ENCODE assay signal across 8 cellular contexts in the genomic region with DNA sequence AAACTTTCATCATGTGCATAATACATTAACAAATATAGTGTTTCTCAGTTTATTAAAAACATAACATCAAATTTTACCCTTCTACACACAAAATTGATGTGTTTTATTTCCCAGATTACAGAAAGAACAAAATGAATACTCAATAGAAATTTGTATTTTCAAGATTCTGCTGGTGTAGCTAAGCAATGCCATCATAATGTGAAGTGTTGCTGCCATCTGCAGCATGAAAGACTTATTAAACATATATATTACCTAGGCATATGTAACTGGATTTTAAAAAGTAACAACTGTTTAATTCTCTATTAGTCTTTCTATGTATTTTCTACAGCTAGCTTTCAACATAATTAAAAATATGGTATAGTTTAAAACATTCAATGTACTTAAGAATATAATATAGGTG. TPM values are rescaled to one million over a fixed set of nuclear protein-coding genes. Genes with fewer than 3 reads are reported as not detected.
DNase-seq lines count a peak whose midpoint lies in the region; ATAC-seq, FAIRE-seq and TF ChIP-seq lines count a peak whose summit lies in the region.

No MANE protein-coding gene starts in this region.

- ATAC-seq in HG02588 (IDR thresholded peaks at IDR 0.05; ENCODE audit: unreplicated experiment) = peak; percentile 49
- peak; percentile 85 for ATAC-seq in K562
- no peak for ATAC-seq in HG02763 (IDR thresholded peaks at IDR 0.05; ENCODE audit: unreplicated experiment)

- H2AFZ ChIP-seq in K562 (ENCODE audit: low read depth, low read length) = no peak overlapping the region

- no peaks in the 10 kb centered on the region for H3K9me1 ChIP-seq in K562 (ENCODE audit: control insufficient read depth, insufficient read depth, low read length)

- FAIRE-seq in D721Med (lab: Jason Lieb, UNC) (no peak), K562 (lab: Jason Lieb, UNC) (peak; percentile 70)

- H4K20me1 ChIP-seq in K562 (replicated peaks; ENCODE audit: control insufficient read depth, insufficient read depth, low read length) = no peaks in the 10 kb centered on the region

- in situ Hi-C loops in K562 (cut with MboI) = loop anchor here (25.0 kb wide), 2 partner anchors 240 to 515 kb away; no protein-coding TSS in a partner anchor

- CTCF ChIA-PET in K562 (lab: Yijun Ruan, JAX; ENCODE audit: low intra/inter-chr PET ratio) = interaction anchor here (0.6 to 2.4 kb wide), 6 partner anchors 218 to 388 kb away, joined by 3 to 14 read pairs (median 5); no protein-coding TSS in a partner anchor

- no peaks in the 10 kb centered on the region for H3K36me3 ChIP-seq in K562 (ENCODE audit: control insufficient read depth, insufficient read depth, low read length)
- H3K36me3 ChIP-seq in liver (ENCODE audit: control insufficient read depth in 4 of 4, insufficient read depth in 3 of 4, low read depth in 1 of 4, low read length in 3 of 4) = no peaks in the 10 kb centered on the region

- H3K4me3 ChIP-seq in K562 = no peak overlapping the region
- no peak overlapping the region for H3K4me3 ChIP-seq in liver (ENCODE audit: low read depth in 1 of 3, low read length in 3 of 3)

- no peak overlapping the region for H3K4me2 ChIP-seq in K562 (ENCODE audit: insufficient read depth, low read length)

- H3K9me3 ChIP-seq in K562 (replicated peaks; ENCODE audit: control insufficient read depth, insufficient read depth, low read depth, low read length) (no peaks in the 10 kb centered on the region), liver (ENCODE audit: control insufficient read depth in 4 of 4, low read length in 3 of 4) (peaks cover 0 to 4% (median under 1%) of the 10 kb centered on the region in 4 donors)

- H3K27ac ChIP-seq in 22Rv1 = no peak overlapping the region
- no peak overlapping the region for H3K27ac ChIP-seq in K562 (ENCODE audit: extremely low read depth, low read depth, low read length)
- H3K27ac ChIP-seq in liver (ENCODE audit: low read depth in 1 of 2, low read length in 2 of 2) = no peak overlapping the region

- H3K4me1 ChIP-seq in K562 (replicated peaks in 1 of 2; ENCODE audit: control insufficient read depth in 2 of 2, insufficient read depth in 2 of 2, low read length in 2 of 2) (no peaks in the 10 kb centered on the region), liver (ENCODE audit: control insufficient read depth in 4 of 4, insufficient read depth in 4 of 4, low read length in 3 of 4) (no peaks in the 10 kb centered on the region)

- TF ChIP-seq CTCF in 22Rv1 (IDR thresholded peaks at IDR 0.05) (peak; percentile 49), D721Med (IDR thresholded peaks at IDR 0.05; ENCODE audit: insufficient read depth, missing control alignments) (peak; percentile 61), K562 (IDR thresholded peaks at IDR 0.05 in 2 of 3, conservative IDR thresholded peaks at IDR 0.05 in 1 of 3; ENCODE audit: insufficient read depth in 2 of 3, low read depth in 1 of 3, low read length in 3 of 3) (peak in 2 of 3 experiments; percentile 27 to 78; a peak in 3 of 6 replicates), liver (IDR thresholded peaks at IDR 0.05; ENCODE audit: low read depth, low read length, missing input control) (peak; percentile 38)

- H3K27me3 ChIP-seq in K562 (ENCODE audit: control insufficient read depth in 2 of 2, insufficient read depth in 2 of 2, low read length in 2 of 2) (no peaks in the 10 kb centered on the region), liver (ENCODE audit: control insufficient read depth in 4 of 4, insufficient read depth in 4 of 4, low read length in 3 of 4) (no peaks in the 10 kb centered on the region)

- no peak for DNase-seq in D721Med (ENCODE audit: insufficient read length, low spot score)
- DNase-seq in NCI-H524 (lab: John Stamatoyannopoulos, UW) = peak; percentile 33 to 59
- DNase-seq in K562 (ENCODE audit: extremely low read depth in 1 of 4, low spot score in 3 of 4) = peak in 2 of 4 experiments; percentile 7 to 62
- DNase-seq in D341Med (ENCODE audit: low spot score) = no peak

- no peak for TF ChIP-seq POLR2A in K562 (conservative IDR thresholded peaks at IDR 0.05)

- H3K9ac ChIP-seq in K562 (ENCODE audit: insufficient read depth in 1 of 2, low read depth in 2 of 2, low read length in 2 of 2) (no peak overlapping the region), liver (ENCODE audit: low read depth in 1 of 2, low read length in 2 of 2) (no peak overlapping the region)

- intact Hi-C loops in K562 (cut with micrococcal nuclease) = loop anchor here (1.0 to 5.0 kb wide), 5 partner anchors 74 to 510 kb away; no protein-coding TSS in a partner anchor

- POLR2A ChIA-PET in K562 (lab: Yijun Ruan, JAX) = no interaction called here

- no TSS peak for BruUV-seq in K562 (replicated peaks; lab: Mats Ljungman, UMichigan)

- TF ChIP-seq RAD21 in K562 (CRISPR knock-in tag; conservative IDR thresholded peaks at IDR 0.05 in 1 of 2, IDR thresholded peaks at IDR 0.05 in 1 of 2) (peak; percentile 95 to 96), liver (IDR thresholded peaks at IDR 0.05) (peak; percentile 86)

- H3K79me2 ChIP-seq in K562 (ENCODE audit: control insufficient read depth, insufficient read depth, low read length) = no peaks in the 10 kb centered on the region

- TF ChIP-seq EP300 in K562 (IDR thresholded peaks at IDR 0.05; ENCODE audit: low read length) = no peak

TF ChIP-seq in K562, 482 proteins besides CTCF, POLR2A, EP300 and RAD21 (continues in another document):
- TF ChIP-seq SMC3 (conservative IDR thresholded peaks at IDR 0.05; ENCODE audit: insufficient read depth, low read depth, low read length) = peak; percentile 70
- TF ChIP-seq, protein P1, sequence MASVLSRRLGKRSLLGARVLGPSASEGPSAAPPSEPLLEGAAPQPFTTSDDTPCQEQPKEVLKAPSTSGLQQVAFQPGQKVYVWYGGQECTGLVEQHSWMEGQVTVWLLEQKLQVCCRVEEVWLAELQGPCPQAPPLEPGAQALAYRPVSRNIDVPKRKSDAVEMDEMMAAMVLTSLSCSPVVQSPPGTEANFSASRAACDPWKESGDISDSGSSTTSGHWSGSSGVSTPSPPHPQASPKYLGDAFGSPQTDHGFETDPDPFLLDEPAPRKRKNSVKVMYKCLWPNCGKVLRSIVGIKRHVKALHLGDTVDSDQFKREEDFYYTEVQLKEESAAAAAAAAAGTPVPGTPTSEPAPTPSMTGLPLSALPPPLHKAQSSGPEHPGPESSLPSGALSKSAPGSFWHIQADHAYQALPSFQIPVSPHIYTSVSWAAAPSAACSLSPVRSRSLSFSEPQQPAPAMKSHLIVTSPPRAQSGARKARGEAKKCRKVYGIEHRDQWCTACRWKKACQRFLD (CRISPR knock-in tag; IDR thresholded peaks at IDR 0.05) = no peak

TF ChIP-seq in liver, 16 proteins besides CTCF, POLR2A, EP300 and RAD21 (continues in another document):
- TF ChIP-seq YY1 (IDR thresholded peaks at IDR 0.05) = no peak
- no peak for TF ChIP-seq FOXA1 (IDR thresholded peaks at IDR 0.05)

RNA-seq across cellular contexts. Expression of a gene that starts 27.5 kb away (rescaled TPM):
- total RNA-seq in K562 (2011; cell fraction: chromatin; rRNA removed; ENCODE audit: low replicate concordance) = not detected in 2 replicates
- total RNA-seq in K562 (2011; cell fraction: nucleolus; rRNA removed) = not detected in 2 replicates
- not detected in 2 replicates for total RNA-seq in K562 (2011; cell fraction: nucleoplasm; rRNA removed)
- total RNA-seq in K562 (2014; rRNA removed) (not detected in 2 replicates), K562 (2014; rRNA removed; fragmentation: Illumina TruSeq; extraction: Trizol) (not detected in 2 replicates), K562 (2015; rRNA removed; fragmentation: Illumina TruSeq; extraction: Trizol) (not detected in 2 replicates), K562 (2021) (not detected in 2 replicates), liver (not detected)
- polyA plus RNA-seq in K562 (2011; rRNA removed) (not detected in 2 replicates), K562 (2014; fragmentation: Illumina TruSeq; extraction: Trizol) (not detected in 2 replicates), K562 (2014; fragmentation: Nextera tagmentation; extraction: Ambion mirVana) (not detected), K562 (2014; rRNA removed) (not detected in 2 replicates), liver (not detected)
- polyA plus RNA-seq in K562 (2011; cell fraction: cytosol; rRNA removed) = not detected in 2 replicates
- polyA plus RNA-seq in K562 (2011; cell fraction: nucleus; rRNA removed) = not detected in 2 replicates
- not detected in 2 replicates for polyA plus RNA-seq in K562 (2012)
- not detected in 2 replicates for polyA minus RNA-seq in K562 (2011; rRNA and poly(A)+ RNA removed)
- not detected in 2 replicates for polyA minus RNA-seq in K562 (2011; cell fraction: cytosol; rRNA and poly(A)+ RNA removed)
- not detected in 2 replicates for polyA minus RNA-seq in K562 (2011; cell fraction: nucleus; rRNA and poly(A)+ RNA removed)

RNA-seq across cellular contexts. Expression of a gene that starts 33.3 kb away (rescaled TPM):
- total RNA-seq in K562 (2011; cell fraction: chromatin; rRNA removed; ENCODE audit: low replicate concordance) = 27.2 and 83.9 TPM in 2 replicates
- total RNA-seq in K562 (2011; cell fraction: nucleolus; rRNA removed) = 20.2 and 23.2 TPM in 2 replicates
- 47.4 and 70.8 TPM in 2 replicates for total RNA-seq in K562 (2011; cell fraction: nucleoplasm; rRNA removed)
- 51.1 and 53.9 TPM in 2 replicates for total RNA-seq in K562 (2014; rRNA removed)
- total RNA-seq in K562 (2014; rRNA removed; fragmentation: Illumina TruSeq; extraction: Trizol) = 69.1 and 71.1 TPM in 2 replicates
- 66.6 and 75.4 TPM in 2 replicates for total RNA-seq in K562 (2015; rRNA removed; fragmentation: Illumina TruSeq; extraction: Trizol)
- total RNA-seq in K562 (2021) = 63.8 and 66.2 TPM in 2 replicates
- polyA plus RNA-seq in K562 (2011; rRNA removed) = 33.5 and 40.6 TPM in 2 replicates
- polyA plus RNA-seq in K562 (2011; cell fraction: cytosol; rRNA removed) = 33.1 and 40.0 TPM in 2 replicates
- 34.5 and 40.6 TPM in 2 replicates for polyA plus RNA-seq in K562 (2011; cell fraction: nucleus; rRNA removed)
- 49.9 and 96.5 TPM in 2 replicates for polyA plus RNA-seq in K562 (2012)
- polyA plus RNA-seq in K562 (2014; fragmentation: Illumina TruSeq; extraction: Trizol) = 60.9 and 75.5 TPM in 2 replicates
- 100 to 1,000 TPM; 115 to 122 TPM for polyA plus RNA-seq in K562 (2014; fragmentation: Nextera tagmentation; extraction: Ambion mirVana)
- polyA plus RNA-seq in K562 (2014; rRNA removed) = 65.0 and 68.3 TPM in 2 replicates
- 38.6 and 47.3 TPM in 2 replicates for polyA minus RNA-seq in K562 (2011; rRNA and poly(A)+ RNA removed)
- polyA minus RNA-seq in K562 (2011; cell fraction: cytosol; rRNA and poly(A)+ RNA removed) = 15.8 and 24.2 TPM in 2 replicates
- polyA minus RNA-seq in K562 (2011; cell fraction: nucleus; rRNA and poly(A)+ RNA removed) = 58.2 and 86.4 TPM in 2 replicates
- 10 to 100 TPM; 30.2 to 76.4 TPM for total RNA-seq in liver
- polyA plus RNA-seq in liver = 10 to 100 TPM; 31.0 to 37.7 TPM

Comparison
In these comparisons a context has a peak if more than half of its experiments do, and no peak if none do; other contexts are left out.
1. DNase-seq: peak in NCI-H524 (2 of 2); none in D721Med (single experiment) and D341Med (single experiment).
2. Peak in every context shown above with its lines, with median percentiles within 50 percentile points of each other: CTCF ChIP-seq.